In the genomic region with DNA sequence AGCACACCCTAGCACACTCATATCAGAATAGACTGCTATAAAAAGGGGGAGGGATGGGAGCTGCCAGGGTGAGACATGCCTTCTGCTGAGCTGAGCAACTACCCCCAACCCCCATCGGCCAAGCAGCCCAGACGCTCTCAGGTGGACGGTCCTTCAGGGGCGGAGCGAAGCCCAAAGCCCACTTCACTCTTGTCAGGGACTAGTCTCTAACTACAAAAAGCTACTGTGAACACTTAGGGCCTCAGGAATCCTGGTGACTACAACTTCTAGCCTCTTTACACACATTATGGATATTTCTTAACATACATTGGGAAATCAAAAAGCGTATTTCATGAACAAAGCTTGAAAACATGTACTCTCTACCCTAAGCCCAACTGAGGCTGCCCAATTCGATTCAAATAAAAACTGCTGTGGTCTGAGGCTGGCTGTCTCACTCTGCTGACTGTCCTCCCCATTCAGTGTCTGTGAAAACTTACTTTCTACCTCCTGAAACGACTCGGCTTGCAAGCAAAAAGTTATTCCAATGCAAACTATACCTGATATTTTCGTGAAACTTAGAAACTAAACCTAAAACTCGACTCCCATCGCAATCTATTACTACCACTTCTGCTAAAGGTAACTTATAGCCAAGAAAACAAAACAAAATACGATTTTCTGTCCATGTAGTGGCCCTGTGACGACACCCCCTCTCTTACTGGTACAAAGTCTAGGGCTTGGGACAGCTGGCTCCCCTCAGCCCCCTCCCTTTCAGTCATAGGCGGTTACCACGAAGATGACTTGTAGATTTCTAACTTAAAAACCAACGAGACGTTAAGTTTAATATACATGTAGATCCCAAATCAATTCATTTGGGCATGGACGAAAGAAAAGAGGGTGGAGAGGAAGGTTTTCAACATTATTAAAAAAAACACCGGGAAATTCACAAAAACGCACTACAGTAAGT, we compare ENCODE assay signal across 1 cellular context.
TF ChIP-seq lines count a peak whose summit lies in the region.

No MANE protein-coding gene starts in this region.

TF ChIP-seq in HepG2, 621 proteins besides CTCF, POLR2A, EP300 and RAD21 (continued from another document and continues in another):
- TF ChIP-seq, protein P1, sequence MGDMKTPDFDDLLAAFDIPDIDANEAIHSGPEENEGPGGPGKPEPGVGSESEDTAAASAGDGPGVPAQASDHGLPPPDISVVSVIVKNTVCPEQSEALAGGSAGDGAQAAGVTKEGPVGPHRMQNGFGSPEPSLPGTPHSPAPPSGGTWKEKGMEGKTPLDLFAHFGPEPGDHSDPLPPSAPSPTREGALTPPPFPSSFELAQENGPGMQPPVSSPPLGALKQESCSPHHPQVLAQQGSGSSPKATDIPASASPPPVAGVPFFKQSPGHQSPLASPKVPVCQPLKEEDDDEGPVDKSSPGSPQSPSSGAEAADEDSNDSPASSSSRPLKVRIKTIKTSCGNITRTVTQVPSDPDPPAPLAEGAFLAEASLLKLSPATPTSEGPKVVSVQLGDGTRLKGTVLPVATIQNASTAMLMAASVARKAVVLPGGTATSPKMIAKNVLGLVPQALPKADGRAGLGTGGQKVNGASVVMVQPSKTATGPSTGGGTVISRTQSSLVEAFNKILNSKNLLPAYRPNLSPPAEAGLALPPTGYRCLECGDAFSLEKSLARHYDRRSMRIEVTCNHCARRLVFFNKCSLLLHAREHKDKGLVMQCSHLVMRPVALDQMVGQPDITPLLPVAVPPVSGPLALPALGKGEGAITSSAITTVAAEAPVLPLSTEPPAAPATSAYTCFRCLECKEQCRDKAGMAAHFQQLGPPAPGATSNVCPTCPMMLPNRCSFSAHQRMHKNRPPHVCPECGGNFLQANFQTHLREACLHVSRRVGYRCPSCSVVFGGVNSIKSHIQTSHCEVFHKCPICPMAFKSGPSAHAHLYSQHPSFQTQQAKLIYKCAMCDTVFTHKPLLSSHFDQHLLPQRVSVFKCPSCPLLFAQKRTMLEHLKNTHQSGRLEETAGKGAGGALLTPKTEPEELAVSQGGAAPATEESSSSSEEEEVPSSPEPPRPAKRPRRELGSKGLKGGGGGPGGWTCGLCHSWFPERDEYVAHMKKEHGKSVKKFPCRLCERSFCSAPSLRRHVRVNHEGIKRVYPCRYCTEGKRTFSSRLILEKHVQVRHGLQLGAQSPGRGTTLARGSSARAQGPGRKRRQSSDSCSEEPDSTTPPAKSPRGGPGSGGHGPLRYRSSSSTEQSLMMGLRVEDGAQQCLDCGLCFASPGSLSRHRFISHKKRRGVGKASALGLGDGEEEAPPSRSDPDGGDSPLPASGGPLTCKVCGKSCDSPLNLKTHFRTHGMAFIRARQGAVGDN (CRISPR knock-in tag; IDR thresholded peaks at IDR 0.05) = peak; percentile 59
- TF ChIP-seq ARID2 (CRISPR knock-in tag; IDR thresholded peaks at IDR 0.05; ENCODE audit: borderline replicate concordance) (peak; percentile 64; the same call in 1 of the 2 replicates), ERF (CRISPR knock-in tag; IDR thresholded peaks at IDR 0.05) (peak; percentile 23; the same call in 1 of the 2 replicates), ZFY (CRISPR knock-in tag; IDR thresholded peaks at IDR 0.05) (peak; percentile 6), ZNF720 (CRISPR knock-in tag; IDR thresholded peaks at IDR 0.05) (no peak), NCOA5 (CRISPR knock-in tag; IDR thresholded peaks at IDR 0.05) (no peak), HNRNPLL (IDR thresholded peaks at IDR 0.05; ENCODE audit: low read depth, low read length, poor library complexity, severe bottlenecking) (no peak), ZFX (CRISPR knock-in tag; IDR thresholded peaks at IDR 0.05; ENCODE audit: low read depth) (peak; percentile 35; the same call in 1 of the 2 replicates), ZNF615 (CRISPR knock-in tag; IDR thresholded peaks at IDR 0.05; ENCODE audit: borderline replicate concordance) (no peak), SALL1 (CRISPR knock-in tag; IDR thresholded peaks at IDR 0.05) (peak; percentile 56), SOX13 (IDR thresholded peaks at IDR 0.05) (no peak), SOX13 (CRISPR knock-in tag; conservative IDR thresholded peaks at IDR 0.05 in 1 of 2, IDR thresholded peaks at IDR 0.05 in 1 of 2) (peak in 1 of 2 experiments; percentile 14; a peak in 1 of 4 replicates), DNMT3B (CRISPR knock-in tag; conservative IDR thresholded peaks at IDR 0.05) (no peak), ZFP36 (IDR thresholded peaks at IDR 0.05; ENCODE audit: borderline replicate concordance, low read depth, low read length, partially characterized antibody) (no peak), GATAD2A (CRISPR knock-in tag; IDR thresholded peaks at IDR 0.05) (peak; percentile 39), TOE1 (CRISPR knock-in tag; IDR thresholded peaks at IDR 0.05) (no peak), ZNF343 (CRISPR knock-in tag; IDR thresholded peaks at IDR 0.05) (no peak), IRF2 (CRISPR knock-in tag; IDR thresholded peaks at IDR 0.05) (peak; percentile 43; the same call in 1 of the 2 replicates), SP5 (CRISPR knock-in tag; IDR thresholded peaks at IDR 0.05; ENCODE audit: borderline replicate concordance, low read depth) (peak; percentile 24; the same call in 1 of the 2 replicates), ZNF430 (CRISPR knock-in tag; IDR thresholded peaks at IDR 0.05) (peak; percentile 70), ZNF501 (CRISPR knock-in tag; IDR thresholded peaks at IDR 0.05) (peak; percentile 74; the same call in 1 of the 2 replicates)
- TF ChIP-seq, protein P2, sequence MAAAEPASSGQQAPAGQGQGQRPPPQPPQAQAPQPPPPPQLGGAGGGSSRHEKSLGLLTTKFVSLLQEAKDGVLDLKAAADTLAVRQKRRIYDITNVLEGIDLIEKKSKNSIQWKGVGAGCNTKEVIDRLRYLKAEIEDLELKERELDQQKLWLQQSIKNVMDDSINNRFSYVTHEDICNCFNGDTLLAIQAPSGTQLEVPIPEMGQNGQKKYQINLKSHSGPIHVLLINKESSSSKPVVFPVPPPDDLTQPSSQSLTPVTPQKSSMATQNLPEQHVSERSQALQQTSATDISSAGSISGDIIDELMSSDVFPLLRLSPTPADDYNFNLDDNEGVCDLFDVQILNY (CRISPR knock-in tag; conservative IDR thresholded peaks at IDR 0.05) = no peak
- TF ChIP-seq, protein P3, sequence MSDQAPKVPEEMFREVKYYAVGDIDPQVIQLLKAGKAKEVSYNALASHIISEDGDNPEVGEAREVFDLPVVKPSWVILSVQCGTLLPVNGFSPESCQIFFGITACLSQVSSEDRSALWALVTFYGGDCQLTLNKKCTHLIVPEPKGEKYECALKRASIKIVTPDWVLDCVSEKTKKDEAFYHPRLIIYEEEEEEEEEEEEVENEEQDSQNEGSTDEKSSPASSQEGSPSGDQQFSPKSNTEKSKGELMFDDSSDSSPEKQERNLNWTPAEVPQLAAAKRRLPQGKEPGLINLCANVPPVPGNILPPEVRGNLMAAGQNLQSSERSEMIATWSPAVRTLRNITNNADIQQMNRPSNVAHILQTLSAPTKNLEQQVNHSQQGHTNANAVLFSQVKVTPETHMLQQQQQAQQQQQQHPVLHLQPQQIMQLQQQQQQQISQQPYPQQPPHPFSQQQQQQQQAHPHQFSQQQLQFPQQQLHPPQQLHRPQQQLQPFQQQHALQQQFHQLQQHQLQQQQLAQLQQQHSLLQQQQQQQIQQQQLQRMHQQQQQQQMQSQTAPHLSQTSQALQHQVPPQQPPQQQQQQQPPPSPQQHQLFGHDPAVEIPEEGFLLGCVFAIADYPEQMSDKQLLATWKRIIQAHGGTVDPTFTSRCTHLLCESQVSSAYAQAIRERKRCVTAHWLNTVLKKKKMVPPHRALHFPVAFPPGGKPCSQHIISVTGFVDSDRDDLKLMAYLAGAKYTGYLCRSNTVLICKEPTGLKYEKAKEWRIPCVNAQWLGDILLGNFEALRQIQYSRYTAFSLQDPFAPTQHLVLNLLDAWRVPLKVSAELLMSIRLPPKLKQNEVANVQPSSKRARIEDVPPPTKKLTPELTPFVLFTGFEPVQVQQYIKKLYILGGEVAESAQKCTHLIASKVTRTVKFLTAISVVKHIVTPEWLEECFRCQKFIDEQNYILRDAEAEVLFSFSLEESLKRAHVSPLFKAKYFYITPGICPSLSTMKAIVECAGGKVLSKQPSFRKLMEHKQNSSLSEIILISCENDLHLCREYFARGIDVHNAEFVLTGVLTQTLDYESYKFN (CRISPR knock-in tag; conservative IDR thresholded peaks at IDR 0.05) = peak; percentile 19; the same call in 1 of the 2 replicates
- TF ChIP-seq, protein P4, sequence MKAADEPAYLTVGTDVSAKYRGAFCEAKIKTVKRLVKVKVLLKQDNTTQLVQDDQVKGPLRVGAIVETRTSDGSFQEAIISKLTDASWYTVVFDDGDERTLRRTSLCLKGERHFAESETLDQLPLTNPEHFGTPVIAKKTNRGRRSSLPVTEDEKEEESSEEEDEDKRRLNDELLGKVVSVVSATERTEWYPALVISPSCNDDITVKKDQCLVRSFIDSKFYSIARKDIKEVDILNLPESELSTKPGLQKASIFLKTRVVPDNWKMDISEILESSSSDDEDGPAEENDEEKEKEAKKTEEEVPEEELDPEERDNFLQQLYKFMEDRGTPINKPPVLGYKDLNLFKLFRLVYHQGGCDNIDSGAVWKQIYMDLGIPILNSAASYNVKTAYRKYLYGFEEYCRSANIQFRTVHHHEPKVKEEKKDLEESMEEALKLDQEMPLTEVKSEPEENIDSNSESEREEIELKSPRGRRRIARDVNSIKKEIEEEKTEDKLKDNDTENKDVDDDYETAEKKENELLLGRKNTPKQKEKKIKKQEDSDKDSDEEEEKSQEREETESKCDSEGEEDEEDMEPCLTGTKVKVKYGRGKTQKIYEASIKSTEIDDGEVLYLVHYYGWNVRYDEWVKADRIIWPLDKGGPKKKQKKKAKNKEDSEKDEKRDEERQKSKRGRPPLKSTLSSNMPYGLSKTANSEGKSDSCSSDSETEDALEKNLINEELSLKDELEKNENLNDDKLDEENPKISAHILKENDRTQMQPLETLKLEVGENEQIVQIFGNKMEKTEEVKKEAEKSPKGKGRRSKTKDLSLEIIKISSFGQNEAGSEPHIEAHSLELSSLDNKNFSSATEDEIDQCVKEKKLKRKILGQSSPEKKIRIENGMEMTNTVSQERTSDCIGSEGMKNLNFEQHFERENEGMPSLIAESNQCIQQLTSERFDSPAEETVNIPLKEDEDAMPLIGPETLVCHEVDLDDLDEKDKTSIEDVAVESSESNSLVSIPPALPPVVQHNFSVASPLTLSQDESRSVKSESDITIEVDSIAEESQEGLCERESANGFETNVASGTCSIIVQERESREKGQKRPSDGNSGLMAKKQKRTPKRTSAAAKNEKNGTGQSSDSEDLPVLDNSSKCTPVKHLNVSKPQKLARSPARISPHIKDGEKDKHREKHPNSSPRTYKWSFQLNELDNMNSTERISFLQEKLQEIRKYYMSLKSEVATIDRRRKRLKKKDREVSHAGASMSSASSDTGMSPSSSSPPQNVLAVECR (CRISPR knock-in tag; IDR thresholded peaks at IDR 0.05; ENCODE audit: borderline replicate concordance) = 0 out of 2 replicates have a peak, but pooled peaks have one; percentile 2
- TF ChIP-seq, protein P5, sequence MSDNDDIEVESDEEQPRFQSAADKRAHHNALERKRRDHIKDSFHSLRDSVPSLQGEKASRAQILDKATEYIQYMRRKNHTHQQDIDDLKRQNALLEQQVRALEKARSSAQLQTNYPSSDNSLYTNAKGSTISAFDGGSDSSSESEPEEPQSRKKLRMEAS (IDR thresholded peaks at IDR 0.05) = peak; percentile 37; the same call in 1 of the 2 replicates
- TF ChIP-seq, protein P6, sequence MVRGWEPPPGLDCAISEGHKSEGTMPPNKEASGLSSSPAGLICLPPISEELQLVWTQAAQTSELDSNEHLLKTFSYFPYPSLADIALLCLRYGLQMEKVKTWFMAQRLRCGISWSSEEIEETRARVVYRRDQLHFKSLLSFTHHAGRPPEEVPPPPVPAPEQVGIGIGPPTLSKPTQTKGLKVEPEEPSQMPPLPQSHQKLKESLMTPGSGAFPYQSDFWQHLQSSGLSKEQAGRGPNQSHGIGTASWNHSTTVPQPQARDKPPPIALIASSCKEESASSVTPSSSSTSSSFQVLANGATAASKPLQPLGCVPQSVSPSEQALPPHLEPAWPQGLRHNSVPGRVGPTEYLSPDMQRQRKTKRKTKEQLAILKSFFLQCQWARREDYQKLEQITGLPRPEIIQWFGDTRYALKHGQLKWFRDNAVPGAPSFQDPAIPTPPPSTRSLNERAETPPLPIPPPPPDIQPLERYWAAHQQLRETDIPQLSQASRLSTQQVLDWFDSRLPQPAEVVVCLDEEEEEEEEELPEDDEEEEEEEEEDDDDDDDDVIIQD (CRISPR knock-in tag; IDR thresholded peaks at IDR 0.05; ENCODE audit: low read depth) = 0 out of 2 replicates have a peak, but pooled peaks have one; percentile 17
- TF ChIP-seq, protein P7, sequence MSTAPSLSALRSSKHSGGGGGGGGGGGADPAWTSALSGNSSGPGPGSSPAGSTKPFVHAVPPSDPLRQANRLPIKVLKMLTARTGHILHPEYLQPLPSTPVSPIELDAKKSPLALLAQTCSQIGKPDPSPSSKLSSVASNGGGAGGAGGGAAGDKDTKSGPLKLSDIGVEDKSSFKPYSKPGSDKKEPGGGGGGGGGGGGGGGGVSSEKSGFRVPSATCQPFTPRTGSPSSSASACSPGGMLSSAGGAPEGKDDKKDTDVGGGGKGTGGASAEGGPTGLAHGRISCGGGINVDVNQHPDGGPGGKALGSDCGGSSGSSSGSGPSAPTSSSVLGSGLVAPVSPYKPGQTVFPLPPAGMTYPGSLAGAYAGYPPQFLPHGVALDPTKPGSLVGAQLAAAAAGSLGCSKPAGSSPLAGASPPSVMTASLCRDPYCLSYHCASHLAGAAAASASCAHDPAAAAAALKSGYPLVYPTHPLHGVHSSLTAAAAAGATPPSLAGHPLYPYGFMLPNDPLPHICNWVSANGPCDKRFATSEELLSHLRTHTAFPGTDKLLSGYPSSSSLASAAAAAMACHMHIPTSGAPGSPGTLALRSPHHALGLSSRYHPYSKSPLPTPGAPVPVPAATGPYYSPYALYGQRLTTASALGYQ (CRISPR knock-in tag; IDR thresholded peaks at IDR 0.05) = 0 out of 2 replicates have a peak, but pooled peaks have one; percentile 14
- TF ChIP-seq, protein P8, sequence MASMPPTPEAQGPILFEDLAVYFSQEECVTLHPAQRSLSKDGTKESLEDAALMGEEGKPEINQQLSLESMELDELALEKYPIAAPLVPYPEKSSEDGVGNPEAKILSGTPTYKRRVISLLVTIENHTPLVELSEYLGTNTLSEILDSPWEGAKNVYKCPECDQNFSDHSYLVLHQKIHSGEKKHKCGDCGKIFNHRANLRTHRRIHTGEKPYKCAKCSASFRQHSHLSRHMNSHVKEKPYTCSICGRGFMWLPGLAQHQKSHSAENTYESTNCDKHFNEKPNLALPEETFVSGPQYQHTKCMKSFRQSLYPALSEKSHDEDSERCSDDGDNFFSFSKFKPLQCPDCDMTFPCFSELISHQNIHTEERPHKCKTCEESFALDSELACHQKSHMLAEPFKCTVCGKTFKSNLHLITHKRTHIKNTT (CRISPR knock-in tag; IDR thresholded peaks at IDR 0.05) = no peak
- TF ChIP-seq, protein P9, sequence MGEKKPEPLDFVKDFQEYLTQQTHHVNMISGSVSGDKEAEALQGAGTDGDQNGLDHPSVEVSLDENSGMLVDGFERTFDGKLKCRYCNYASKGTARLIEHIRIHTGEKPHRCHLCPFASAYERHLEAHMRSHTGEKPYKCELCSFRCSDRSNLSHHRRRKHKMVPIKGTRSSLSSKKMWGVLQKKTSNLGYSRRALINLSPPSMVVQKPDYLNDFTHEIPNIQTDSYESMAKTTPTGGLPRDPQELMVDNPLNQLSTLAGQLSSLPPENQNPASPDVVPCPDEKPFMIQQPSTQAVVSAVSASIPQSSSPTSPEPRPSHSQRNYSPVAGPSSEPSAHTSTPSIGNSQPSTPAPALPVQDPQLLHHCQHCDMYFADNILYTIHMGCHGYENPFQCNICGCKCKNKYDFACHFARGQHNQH (CRISPR knock-in tag; IDR thresholded peaks at IDR 0.05) = peak; percentile 20; the same call in 1 of the 2 replicates
- TF ChIP-seq, protein P10, sequence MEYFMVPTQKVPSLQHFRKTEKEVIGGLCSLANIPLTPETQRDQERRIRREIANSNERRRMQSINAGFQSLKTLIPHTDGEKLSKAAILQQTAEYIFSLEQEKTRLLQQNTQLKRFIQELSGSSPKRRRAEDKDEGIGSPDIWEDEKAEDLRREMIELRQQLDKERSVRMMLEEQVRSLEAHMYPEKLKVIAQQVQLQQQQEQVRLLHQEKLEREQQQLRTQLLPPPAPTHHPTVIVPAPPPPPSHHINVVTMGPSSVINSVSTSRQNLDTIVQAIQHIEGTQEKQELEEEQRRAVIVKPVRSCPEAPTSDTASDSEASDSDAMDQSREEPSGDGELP (IDR thresholded peaks at IDR 0.05; ENCODE audit: borderline replicate concordance, low read depth) = peak; percentile 95
